ENCODE assay signal across 1 cellular context in genomic region chr3:186414735-186415419, GRCh38.
TF ChIP-seq lines count a peak whose summit lies in the region.

No MANE protein-coding gene starts in this region.

TF ChIP-seq in GM12878, 131 proteins besides CTCF, POLR2A, EP300 and RAD21 (continued from another document):
- TF ChIP-seq ZBTB4 (CRISPR knock-in tag; IDR thresholded peaks at IDR 0.05) (no peak), SP1 (IDR thresholded peaks at IDR 0.05; ENCODE audit: low read depth, low read length) (no peak), KAT2A (conservative IDR thresholded peaks at IDR 0.05; ENCODE audit: control insufficient read depth, low read depth, low read length) (no peak), JUNB (IDR thresholded peaks at IDR 0.05) (no peak), ZBED1 (IDR thresholded peaks at IDR 0.05; ENCODE audit: borderline replicate concordance) (no peak), ASH2L (IDR thresholded peaks at IDR 0.05; ENCODE audit: borderline replicate concordance, low read depth) (no peak), ZNF384 (IDR thresholded peaks at IDR 0.05; ENCODE audit: borderline replicate concordance, low read depth, low read length) (no peak), MAX (IDR thresholded peaks at IDR 0.05; ENCODE audit: low read depth, low read length) (no peak), NFIC (IDR thresholded peaks at IDR 0.05; ENCODE audit: low read depth, low read length) (no peak), MTA3 (IDR thresholded peaks at IDR 0.05; ENCODE audit: borderline replicate concordance, low read length) (no peak), FOXK2 (IDR thresholded peaks at IDR 0.05) (no peak)
